In the genomic region with DNA sequence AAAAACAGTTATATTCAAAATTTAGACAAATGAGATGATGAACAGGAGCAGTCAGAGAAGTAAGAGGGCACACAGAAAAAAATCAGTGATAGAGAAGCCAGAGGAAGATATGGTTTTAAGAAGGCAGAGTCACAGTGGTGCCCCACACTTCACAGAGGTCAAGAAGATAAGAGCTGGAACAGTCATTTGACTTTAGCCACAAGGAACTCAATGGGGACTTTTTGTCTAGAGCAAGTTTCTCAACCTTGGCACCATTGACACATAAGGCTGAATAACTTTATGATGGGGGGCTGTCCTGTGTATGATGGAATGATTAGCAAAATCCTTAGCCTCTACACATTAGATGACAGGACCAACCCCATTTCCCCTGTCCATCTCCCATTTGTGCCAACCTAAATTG, we compare ENCODE assay signal across 1 cellular context.
TF ChIP-seq lines count a peak whose summit lies in the region.

No MANE protein-coding gene starts in this region.

TF ChIP-seq in GM12878, 131 proteins besides CTCF, POLR2A, EP300 and RAD21 (continued from another document):
- TF ChIP-seq, protein P1, sequence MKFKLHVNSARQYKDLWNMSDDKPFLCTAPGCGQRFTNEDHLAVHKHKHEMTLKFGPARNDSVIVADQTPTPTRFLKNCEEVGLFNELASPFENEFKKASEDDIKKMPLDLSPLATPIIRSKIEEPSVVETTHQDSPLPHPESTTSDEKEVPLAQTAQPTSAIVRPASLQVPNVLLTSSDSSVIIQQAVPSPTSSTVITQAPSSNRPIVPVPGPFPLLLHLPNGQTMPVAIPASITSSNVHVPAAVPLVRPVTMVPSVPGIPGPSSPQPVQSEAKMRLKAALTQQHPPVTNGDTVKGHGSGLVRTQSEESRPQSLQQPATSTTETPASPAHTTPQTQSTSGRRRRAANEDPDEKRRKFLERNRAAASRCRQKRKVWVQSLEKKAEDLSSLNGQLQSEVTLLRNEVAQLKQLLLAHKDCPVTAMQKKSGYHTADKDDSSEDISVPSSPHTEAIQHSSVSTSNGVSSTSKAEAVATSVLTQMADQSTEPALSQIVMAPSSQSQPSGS (IDR thresholded peaks at IDR 0.05; ENCODE audit: low read length) = 0 out of 2 replicates have a peak, but pooled peaks have one; percentile 18
- TF ChIP-seq TAF1 (IDR thresholded peaks at IDR 0.05; ENCODE audit: borderline replicate concordance, low read depth, low read length) = no peak
- TF ChIP-seq NR2C1 (IDR thresholded peaks at IDR 0.05) = no peak
